8 cellular contexts compared by ENCODE assay signal in the genomic region with DNA sequence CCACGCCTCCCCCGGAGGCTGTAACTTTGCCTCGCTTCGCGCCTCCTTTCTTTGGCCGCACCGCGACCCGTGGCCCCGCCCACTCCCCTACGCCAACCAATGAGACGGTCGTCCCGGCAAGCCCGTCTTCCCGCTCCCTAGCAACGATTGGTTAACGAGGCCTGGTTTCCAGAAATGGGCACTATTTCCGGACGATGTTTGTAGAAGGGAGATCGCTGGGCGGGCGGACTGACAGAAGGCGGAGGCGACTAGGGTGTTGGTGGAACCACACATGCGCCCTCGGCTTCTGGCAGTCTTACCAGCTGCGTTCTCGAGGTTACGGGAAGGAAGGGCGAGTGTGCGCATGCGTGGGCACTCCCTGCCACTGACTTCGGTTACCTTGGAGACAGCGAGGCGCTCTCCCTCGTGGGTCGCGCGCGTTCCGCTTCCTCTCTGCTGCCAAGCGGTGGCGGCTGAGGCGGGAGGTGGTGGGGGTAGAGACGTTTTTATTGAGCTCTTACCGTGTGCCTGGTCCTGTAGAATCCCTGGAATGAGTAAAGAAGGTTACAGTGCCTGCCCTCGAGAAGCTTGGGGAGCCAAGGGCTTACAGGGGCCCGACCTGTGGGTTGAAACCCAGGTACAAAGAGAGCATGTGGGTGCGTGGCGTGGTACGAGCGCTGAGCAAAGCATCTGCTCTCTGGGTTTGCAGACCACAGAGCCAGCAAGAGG. TPM values are rescaled to one million over a fixed set of nuclear protein-coding genes. Genes with fewer than 3 reads are reported as not detected.
DNase-seq lines count a peak whose midpoint lies in the region; ATAC-seq and TF ChIP-seq lines count a peak whose summit lies in the region.

No MANE protein-coding gene starts in this region.

- TF ChIP-seq RAD21 in Ishikawa (IDR thresholded peaks at IDR 0.05; ENCODE audit: low read depth): no peak

- peak overlapping the region; percentile 59 for H3K4me3 ChIP-seq in epithelial cell of proximal tubule (ENCODE audit: low read depth, low read length)

- no peak for TF ChIP-seq EP300 in Ishikawa (IDR thresholded peaks at IDR 0.05; ENCODE audit: borderline replicate concordance)

- ATAC-seq in GM21619 (IDR thresholded peaks at IDR 0.05; ENCODE audit: unreplicated experiment): peak; percentile 66

- no peak for TF ChIP-seq CTCF in epithelial cell of proximal tubule (conservative IDR thresholded peaks at IDR 0.05; ENCODE audit: low read depth, low read length)

- DNase-seq in DMS53 (lab: John Stamatoyannopoulos, UW) (peak; percentile 100), OCI-M2 (lab: John Stamatoyannopoulos, UW; ENCODE audit: unreplicated experiment) (peak; percentile 95), epithelial cell of proximal tubule (ENCODE audit: low read depth) (peak; percentile 98), mucosa of gallbladder (ENCODE audit: low spot score) (peak; percentile 100)
- DNase-seq in activated T-cell treated with anti-CD3 and anti-CD28 coated beads, Interleukin-2, amount 50 U/mL, for 1 hour: peak; percentile 99
- peak; percentile 100 for DNase-seq in stimulated activated CD8-positive, alpha-beta memory T cell treated with anti-CD3 and anti-CD28 coated beads, Interleukin-4, amount 100 ng/mL, for 24 hours (ENCODE audit: low read depth)

TF ChIP-seq in Ishikawa, 13 proteins besides CTCF, POLR2A, EP300 and RAD21:
- TF ChIP-seq ZBTB7A (IDR thresholded peaks at IDR 0.05; ENCODE audit: low read depth) (no peak), CREB1 (IDR thresholded peaks at IDR 0.05; ENCODE audit: low read depth) (no peak), EGR1 (IDR thresholded peaks at IDR 0.05) (0 out of 2 replicates have a peak, but pooled peaks have one; percentile 10), TAF1 (IDR thresholded peaks at IDR 0.05; ENCODE audit: low read depth) (peak; percentile 12; the same call in 1 of the 2 replicates), TCF12 (IDR thresholded peaks at IDR 0.05; ENCODE audit: low read depth) (no peak), NFIC (IDR thresholded peaks at IDR 0.05) (0 out of 2 replicates have a peak, but pooled peaks have one; percentile 3), FOXM1 (IDR thresholded peaks at IDR 0.05; ENCODE audit: borderline replicate concordance, low read depth) (no peak)
- TF ChIP-seq, protein P1, sequence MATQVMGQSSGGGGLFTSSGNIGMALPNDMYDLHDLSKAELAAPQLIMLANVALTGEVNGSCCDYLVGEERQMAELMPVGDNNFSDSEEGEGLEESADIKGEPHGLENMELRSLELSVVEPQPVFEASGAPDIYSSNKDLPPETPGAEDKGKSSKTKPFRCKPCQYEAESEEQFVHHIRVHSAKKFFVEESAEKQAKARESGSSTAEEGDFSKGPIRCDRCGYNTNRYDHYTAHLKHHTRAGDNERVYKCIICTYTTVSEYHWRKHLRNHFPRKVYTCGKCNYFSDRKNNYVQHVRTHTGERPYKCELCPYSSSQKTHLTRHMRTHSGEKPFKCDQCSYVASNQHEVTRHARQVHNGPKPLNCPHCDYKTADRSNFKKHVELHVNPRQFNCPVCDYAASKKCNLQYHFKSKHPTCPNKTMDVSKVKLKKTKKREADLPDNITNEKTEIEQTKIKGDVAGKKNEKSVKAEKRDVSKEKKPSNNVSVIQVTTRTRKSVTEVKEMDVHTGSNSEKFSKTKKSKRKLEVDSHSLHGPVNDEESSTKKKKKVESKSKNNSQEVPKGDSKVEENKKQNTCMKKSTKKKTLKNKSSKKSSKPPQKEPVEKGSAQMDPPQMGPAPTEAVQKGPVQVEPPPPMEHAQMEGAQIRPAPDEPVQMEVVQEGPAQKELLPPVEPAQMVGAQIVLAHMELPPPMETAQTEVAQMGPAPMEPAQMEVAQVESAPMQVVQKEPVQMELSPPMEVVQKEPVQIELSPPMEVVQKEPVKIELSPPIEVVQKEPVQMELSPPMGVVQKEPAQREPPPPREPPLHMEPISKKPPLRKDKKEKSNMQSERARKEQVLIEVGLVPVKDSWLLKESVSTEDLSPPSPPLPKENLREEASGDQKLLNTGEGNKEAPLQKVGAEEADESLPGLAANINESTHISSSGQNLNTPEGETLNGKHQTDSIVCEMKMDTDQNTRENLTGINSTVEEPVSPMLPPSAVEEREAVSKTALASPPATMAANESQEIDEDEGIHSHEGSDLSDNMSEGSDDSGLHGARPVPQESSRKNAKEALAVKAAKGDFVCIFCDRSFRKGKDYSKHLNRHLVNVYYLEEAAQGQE (IDR thresholded peaks at IDR 0.05; ENCODE audit: low read depth): no peak
- TF ChIP-seq, protein P2, sequence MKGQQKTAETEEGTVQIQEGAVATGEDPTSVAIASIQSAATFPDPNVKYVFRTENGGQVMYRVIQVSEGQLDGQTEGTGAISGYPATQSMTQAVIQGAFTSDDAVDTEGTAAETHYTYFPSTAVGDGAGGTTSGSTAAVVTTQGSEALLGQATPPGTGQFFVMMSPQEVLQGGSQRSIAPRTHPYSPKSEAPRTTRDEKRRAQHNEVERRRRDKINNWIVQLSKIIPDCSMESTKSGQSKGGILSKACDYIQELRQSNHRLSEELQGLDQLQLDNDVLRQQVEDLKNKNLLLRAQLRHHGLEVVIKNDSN (IDR thresholded peaks at IDR 0.05): 0 out of 2 replicates have a peak, but pooled peaks have one; percentile 25
- TF ChIP-seq, protein P3, sequence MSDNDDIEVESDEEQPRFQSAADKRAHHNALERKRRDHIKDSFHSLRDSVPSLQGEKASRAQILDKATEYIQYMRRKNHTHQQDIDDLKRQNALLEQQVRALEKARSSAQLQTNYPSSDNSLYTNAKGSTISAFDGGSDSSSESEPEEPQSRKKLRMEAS (IDR thresholded peaks at IDR 0.05): peak; percentile 90

RNA-seq across cellular contexts. Expression of a gene that starts 0.4 kb away (rescaled TPM):
- total RNA-seq in epithelial cell of proximal tubule (6.6 and 9.5 TPM in 2 replicates), mucosa of gallbladder (19.1 TPM)

RNA-seq across cellular contexts. Expression of a gene that starts 55.4 kb away (rescaled TPM):
- total RNA-seq in epithelial cell of proximal tubule: not detected in 2 replicates
- not detected for total RNA-seq in mucosa of gallbladder

Comparison
In these comparisons a context has a peak if more than half of its experiments do, and no peak if none do; other contexts are left out.
1. Peak in every context shown above with its lines: DNase-seq, ATAC-seq and H3K4me3 ChIP-seq.